19 cellular contexts compared by ENCODE assay signal in the genomic region with DNA sequence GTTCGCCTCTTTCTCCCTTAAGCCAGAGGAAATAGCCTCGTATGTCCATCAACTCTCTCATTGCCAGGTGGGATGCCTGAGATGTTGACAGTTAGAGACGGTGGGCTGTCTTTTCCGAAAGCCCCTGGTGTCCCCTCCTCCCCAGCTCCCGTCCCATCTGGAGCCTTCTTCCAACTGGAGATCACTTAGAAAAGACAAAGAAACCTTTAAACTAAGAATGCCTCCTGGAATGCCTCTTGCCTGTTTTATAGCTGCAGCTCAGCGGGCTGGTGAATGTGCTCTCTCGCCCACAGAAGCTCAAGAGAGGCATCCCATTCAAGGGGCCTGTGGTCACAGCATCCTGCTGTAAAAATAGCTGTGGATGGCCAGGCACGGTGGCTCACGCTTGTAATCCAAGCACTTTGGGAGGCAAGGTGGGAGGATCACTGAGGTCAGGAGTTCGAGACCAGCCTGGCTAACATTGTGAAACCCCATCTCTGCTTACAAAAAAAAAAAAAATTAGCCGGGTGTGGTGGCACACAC. TPM values are rescaled to one million over a fixed set of nuclear protein-coding genes. Genes with fewer than 3 reads are reported as not detected.
DNase-seq lines count a peak whose midpoint lies in the region; FAIRE-seq and TF ChIP-seq lines count a peak whose summit lies in the region.
"Had no signal": no experiment of that assay in that cellular context is flagged by ENCODE, and none has a peak within 500 bp of the region (broad histone marks: within the 10 kb centered on the region; RNA-seq: fewer than 3 reads in every experiment).

No MANE protein-coding gene starts in this region.

- no peak overlapping the region for H3K14ac ChIP-seq in neuronal stem cell (ENCODE audit: low read length)

- TF ChIP-seq CTCF in chondrocyte (IDR thresholded peaks at IDR 0.05), result no peak

- H3K23ac ChIP-seq in neuronal stem cell (ENCODE audit: low read depth, low read length, poor library complexity), result no peak overlapping the region

- H3K9me3 ChIP-seq in neuronal stem cell (replicated peaks in 1 of 2; ENCODE audit: control insufficient read depth in 2 of 2, insufficient read depth in 1 of 2, low read depth in 1 of 2, low read length in 2 of 2), result no peaks in the 10 kb centered on the region
- H3K9me3 ChIP-seq: BLaER1, SJCRH30 had no signal

- no peak overlapping the region for H4K91ac ChIP-seq in neuronal stem cell (ENCODE audit: low read depth, low read length, poor library complexity)

- H3K4me1 Mint-ChIP-seq in chondrocyte (ENCODE audit: low read depth), result peaks cover 55% of the 10 kb centered on the region
- H3K4me1 Mint-ChIP-seq: CD8-positive, alpha-beta memory T cell had no signal

- H2AFZ ChIP-seq in neuronal stem cell (ENCODE audit: low read length), result no peak overlapping the region

- no peaks in the 10 kb centered on the region for H3K36me3 ChIP-seq in neuronal stem cell (replicated peaks in 1 of 2; ENCODE audit: control insufficient read depth in 2 of 2, insufficient read depth in 2 of 2, low read length in 2 of 2)
- H3K36me3 ChIP-seq: BLaER1, SJCRH30 had no signal

- H3K27me3 ChIP-seq in neuronal stem cell (ENCODE audit: control insufficient read depth in 3 of 3, insufficient read depth in 3 of 3, low read depth in 1 of 3, low read length in 3 of 3), result peaks cover 0 to 6% (median 0%) of the 10 kb centered on the region in 3 experiments
- H3K27me3 ChIP-seq: BLaER1, SJCRH30 had no signal

- no peaks in the 10 kb centered on the region for H3K4me1 ChIP-seq in neuronal stem cell (ENCODE audit: control insufficient read depth in 2 of 2, insufficient read depth in 1 of 2, low read depth in 1 of 2, low read length in 2 of 2)

- no peak overlapping the region for H3K27ac ChIP-seq in neuronal stem cell (replicated peaks; ENCODE audit: low read length)
- H3K27ac ChIP-seq: BLaER1, SJCRH30 had no signal

- H3K4me3 Mint-ChIP-seq in chondrocyte (ENCODE audit: unreplicated experiment), result no peak overlapping the region
- H3K4me3 Mint-ChIP-seq: CD8-positive, alpha-beta memory T cell had no signal

- no peaks in the 10 kb centered on the region for H3K27me3 Mint-ChIP-seq in chondrocyte (ENCODE audit: low read depth)

- H3K4ac ChIP-seq in neuronal stem cell (ENCODE audit: low read length), result no peak overlapping the region

- no peak overlapping the region for H3K4me3 ChIP-seq in neuronal stem cell (ENCODE audit: low read length in 2 of 2)
- H3K4me3 ChIP-seq: BLaER1, SJCRH30 had no signal

- H2BK12ac ChIP-seq in neuronal stem cell (ENCODE audit: low read length), result no peak overlapping the region

- peak overlapping the region; percentile 35 for H3K18ac ChIP-seq in neuronal stem cell (ENCODE audit: low read length)

- FAIRE-seq in frontal cortex (lab: Jason Lieb, UNC), result no peak
- FAIRE-seq: H54 had no signal

- peak; percentile 44 for DNase-seq in A172 (ENCODE audit: low spot score)
- DNase-seq in LHCN-M2 (ENCODE audit: low read depth), result peak; percentile 31
- no peak for DNase-seq in chondrocyte (ENCODE audit: low spot score)
- DNase-seq in neuronal stem cell (ENCODE audit: low spot score), result no peak
- DNase-seq in EL, result no peak
- no peak for DNase-seq in frontal cortex (ENCODE audit: low spot score in 2 of 2)
- DNase-seq in T1000 (lab: John Stamatoyannopoulos, UW), result no peak
- DNase-seq in activated effector memory CD4-positive, alpha-beta T cell treated with Interleukin-2 at 50 U/mL for 16 hours, result no peak
- DNase-seq: 8988T, DND-41, KBM-7, NCI-H1436 treated with DMSO at 0.1 percent for 48 hours, NCI-H2029 treated with DMSO at 0.1 percent for 48 hours, NCI-H748 treated with DMSO at 0.1 percent for 48 hours had no signal

- no peak overlapping the region for H2BK120ac ChIP-seq in neuronal stem cell (ENCODE audit: low read depth, low read length)

- H3K79me1 ChIP-seq in neuronal stem cell (ENCODE audit: low read depth, low read length), result no peaks in the 10 kb centered on the region

- H2AK5ac ChIP-seq in neuronal stem cell (ENCODE audit: low read depth, low read length), result no peak overlapping the region

- H3K9me3 Mint-ChIP-seq in chondrocyte (ENCODE audit: low read depth), result peaks cover 4% of the 10 kb centered on the region

- H3K9ac ChIP-seq in neuronal stem cell (ENCODE audit: low read depth, low read length, poor library complexity), result no peak overlapping the region
- H3K9ac ChIP-seq: BLaER1 had no signal

- WGBS in neuronal stem cell (ENCODE audit: extremely low coverage in 2 of 2, insufficient read length in 2 of 2, insufficient replicate concordance in 1 of 2), 2 donors, result no CpG with 5 or more reads among the region's 11 CpGs

- peak overlapping the region; percentile 32 for H3K27ac Mint-ChIP-seq in chondrocyte (ENCODE audit: unreplicated experiment)
- H3K27ac Mint-ChIP-seq: CD8-positive, alpha-beta memory T cell had no signal

- no peaks in the 10 kb centered on the region for H3K36me3 Mint-ChIP-seq in chondrocyte (ENCODE audit: low read depth)

- no peak overlapping the region for H3K4me2 ChIP-seq in neuronal stem cell (ENCODE audit: insufficient read depth, low read length, poor library complexity, severe bottlenecking)
- H3K4me2 ChIP-seq: BLaER1 had no signal

- no peak overlapping the region for H2BK5ac ChIP-seq in neuronal stem cell (ENCODE audit: low read length)

- peak overlapping the region; percentile 88 for H2BK15ac ChIP-seq in neuronal stem cell (ENCODE audit: low read length)

- H4K8ac ChIP-seq in neuronal stem cell (ENCODE audit: low read depth, low read length), result no peak overlapping the region

RNA-seq across cellular contexts. Expression of a gene that starts 5.2 kb away (rescaled TPM):
- total RNA-seq in A172 (2014; rRNA removed; shearing (Covaris generic)), result not detected in 2 replicates
- total RNA-seq in LHCN-M2 (2014; rRNA removed), result 0.34 TPM in 1 of 2 replicates, not detected in the other
- 0.32 TPM for polyA plus RNA-seq in LHCN-M2 (2012)
- total RNA-seq in chondrocyte, result 3.4 to 5.1 TPM (median 4.7 TPM) in 3 replicates
- polyA plus RNA-seq in neuronal stem cell (2013, experiment 1 of 2), result not detected
- polyA plus RNA-seq in neuronal stem cell (2013, experiment 2 of 2), result not detected
- not detected for total RNA-seq in frontal cortex
- total RNA-seq: CD8-positive, alpha-beta memory T cell; NCI-H460 had no signal
- polyA plus RNA-seq: CD8-positive, alpha-beta memory T cell had no signal

Comparison
In these comparisons a context has a peak if more than half of its experiments do, and no peak if none do; other contexts are left out.
1. DNase-seq: peak in A172 (single experiment) and LHCN-M2 (single experiment); none in chondrocyte (single experiment), neuronal stem cell (single experiment), EL (single experiment), frontal cortex (0 of 2), T1000 (single experiment) and activated effector memory CD4-positive, alpha-beta T cell treated with Interleukin-2 at 50 U/mL for 16 hours (single experiment).